Comparison of ENCODE assay signal across 20 cellular contexts in the genomic region with DNA sequence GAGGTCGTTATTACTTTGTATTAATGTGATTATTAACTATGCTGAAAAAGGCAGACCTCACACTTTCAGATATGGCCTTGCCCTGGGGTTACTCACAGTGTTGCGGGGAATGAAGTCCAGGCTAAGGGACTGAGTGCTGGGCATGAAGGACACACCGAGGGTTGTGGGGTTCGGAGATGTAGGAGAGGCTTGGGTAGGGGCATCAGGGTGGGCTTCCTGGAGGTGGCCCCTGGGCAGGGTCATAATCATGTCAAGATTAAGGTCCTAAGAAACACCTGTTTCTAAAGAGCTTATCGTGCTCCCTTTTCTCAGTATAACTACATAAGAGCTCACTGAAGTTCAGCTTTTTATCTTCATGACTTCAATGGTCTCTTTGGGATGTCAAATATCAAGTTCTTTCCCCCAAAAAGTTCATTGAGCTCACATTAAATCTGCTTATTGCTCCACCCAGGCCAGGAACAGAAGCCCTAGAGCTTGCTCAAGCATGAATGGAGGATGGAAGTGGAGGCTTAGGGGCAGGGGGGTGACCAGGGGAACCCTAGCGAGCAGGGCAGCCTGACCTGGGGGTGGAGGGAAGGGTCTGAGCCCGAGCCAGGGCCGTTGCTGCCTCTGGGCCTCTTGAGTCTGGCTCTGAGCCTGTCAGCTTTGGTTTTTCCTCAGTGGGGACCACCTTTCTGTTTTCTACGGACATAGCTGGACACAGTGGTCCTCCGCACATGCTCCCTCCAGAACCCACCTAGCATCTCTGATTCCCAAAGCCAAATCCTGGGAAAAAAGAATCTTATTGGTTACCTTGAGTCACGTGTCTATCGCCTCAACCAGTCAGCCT. TPM values are rescaled to one million over a fixed set of nuclear protein-coding genes. Genes with fewer than 3 reads are reported as not detected.
"Had no signal": no experiment of that assay in that cellular context is flagged by ENCODE, and none has a peak within 500 bp of the region (broad histone marks: within the 10 kb centered on the region; RNA-seq: fewer than 3 reads in every experiment).

No MANE protein-coding gene starts in this region.

- H3K27ac ChIP-seq: cardiac muscle cell, esophagus squamous epithelium, left lung, prostate gland, right lobe of liver, thyroid gland, uterus had no signal

- H3K36me3 ChIP-seq: cardiac muscle cell, esophagus squamous epithelium, left lung, prostate gland, right lobe of liver, thyroid gland, uterus had no signal

- DNase-seq: activated CD4-positive, alpha-beta T cell treated with anti-CD3 and anti-CD28 coated beads for 48 hours; activated CD8-positive, alpha-beta T cell treated with anti-CD3 and anti-CD28 coated beads for 36 hours; activated gamma-delta T cell; activated T-cell treated with anti-CD3 and anti-CD28 coated beads, Interleukin-2, amount 50 U/mL, for 4 hours; esophagus squamous epithelium; naive thymus-derived CD8-positive, alpha-beta T cell; stimulated activated CD4-positive, alpha-beta T cell treated with anti-CD3 and anti-CD28 coated beads, Interleukin-1b, Interleukin-23, amount 100 ng/mL, for 48 hours; thyroid gland; uterus had no signal

- H3K4me1 ChIP-seq: prostate gland, right lobe of liver, thyroid gland, uterus had no signal

- H3K27me3 ChIP-seq: cardiac muscle cell, hepatocyte, left lung, right lobe of liver, thyroid gland, uterus had no signal

- H3K9me3 ChIP-seq: esophagus squamous epithelium, left lung, prostate gland, right lobe of liver, thyroid gland, uterus had no signal

- H3K4me3 ChIP-seq: cardiac muscle cell, esophagus squamous epithelium, hepatocyte, left lung, prostate gland, right lobe of liver, thyroid gland, uterus had no signal

- ATAC-seq: activated CD8-positive, alpha-beta T cell treated with anti-CD3 and anti-CD28 coated beads for 36 hours; activated naive CD4-positive, alpha-beta T cell treated with anti-CD3 and anti-CD28 coated beads, Interleukin-2, amount 50 U/mL, for 72 hours; activated T-cell treated with anti-CD3 and anti-CD28 coated beads, Interleukin-2, amount 50 U/mL, for 4 hours; left lung; naive thymus-derived CD8-positive, alpha-beta T cell; right lobe of liver; stimulated activated effector memory CD8-positive, alpha-beta T cell treated with anti-CD3 and anti-CD28 coated beads, Interleukin-12 subunit alpha, Interleukin-12 subunit beta, amount 100 ng/mL, for 72 hours had no signal

- FAIRE-seq: colon, TTC549 had no signal

- H3K4me2 ChIP-seq: hepatocyte had no signal

- H3K79me2 ChIP-seq: hepatocyte had no signal

- H2AFZ ChIP-seq: hepatocyte had no signal

RNA-seq across cellular contexts. Expression of gene TGM2, which starts 37.3 kb away (rescaled TPM):
- total RNA-seq: activated CD8-positive, alpha-beta T cell treated with anti-CD3 and anti-CD28 coated beads for 36 hours; naive thymus-derived CD8-positive, alpha-beta T cell had no signal
- polyA plus RNA-seq: naive thymus-derived CD8-positive, alpha-beta T cell had no signal

RNA-seq across cellular contexts. Expression of gene KIAA1755, which starts 58.2 kb away (rescaled TPM):
- total RNA-seq: activated CD8-positive, alpha-beta T cell treated with anti-CD3 and anti-CD28 coated beads for 36 hours; activated naive CD4-positive, alpha-beta T cell treated with anti-CD3 and anti-CD28 coated beads, Interleukin-2, amount 50 U/mL, for 72 hours; activated T-cell treated with anti-CD3 and anti-CD28 coated beads, Interleukin-2, amount 50 U/mL, for 4 hours; cardiac muscle cell; naive thymus-derived CD8-positive, alpha-beta T cell; T-helper 2 cell treated with Interferon-gamma antibody and Interleukin-4, amounts not matched to agents 100 ng/mL and 5 ng/mL, for 36 hours had no signal
- polyA plus RNA-seq: cardiac muscle cell; keratinocyte; naive thymus-derived CD8-positive, alpha-beta T cell had no signal
